23 cellular contexts compared by ENCODE assay signal in genomic region chr18:227902-228301, GRCh38.
"Had no signal": no experiment of that assay in that cellular context is flagged by ENCODE, and none has a peak within 500 bp of the region (broad histone marks: within the 10 kb centered on the region; RNA-seq: fewer than 3 reads in every experiment).

No MANE protein-coding gene starts in this region.

- H3K27me3 ChIP-seq: ascending aorta, body of pancreas had no signal

- H3K27me3 Mint-ChIP-seq: activated CD4-positive, alpha-beta T cell treated with anti-CD3 and anti-CD28 coated beads for 36 hours; T-cell had no signal

- H3K9me3 Mint-ChIP-seq: T-cell had no signal

- ATAC-seq: activated CD4-positive, alpha-beta T cell treated with anti-CD3 and anti-CD28 coated beads for 36 hours; activated CD8-positive, alpha-beta T cell treated with anti-CD3 and anti-CD28 coated beads, Interleukin-2, amount 10 ng/mL, durations not matched to agents 7 days and 5 days; body of pancreas; T-cell had no signal

- H3K27ac ChIP-seq: ascending aorta, body of pancreas, VCaP had no signal

- H3K4me3 Mint-ChIP-seq: activated CD4-positive, alpha-beta T cell treated with anti-CD3 and anti-CD28 coated beads for 36 hours; activated CD8-positive, alpha-beta T cell treated with anti-CD3 and anti-CD28 coated beads, Interleukin-2, amount 10 ng/mL, durations not matched to agents 7 days and 5 days; T-cell had no signal

- H3K4me1 ChIP-seq: ascending aorta, body of pancreas had no signal

- H3K27ac Mint-ChIP-seq: activated CD4-positive, alpha-beta T cell treated with anti-CD3 and anti-CD28 coated beads for 36 hours; activated CD8-positive, alpha-beta T cell treated with anti-CD3 and anti-CD28 coated beads, Interleukin-2, amount 10 ng/mL, durations not matched to agents 7 days and 5 days had no signal

- H3K4me1 Mint-ChIP-seq: activated CD4-positive, alpha-beta T cell treated with anti-CD3 and anti-CD28 coated beads for 36 hours; T-cell had no signal

- H3K4me3 ChIP-seq: ascending aorta, body of pancreas, SK-N-MC had no signal

- DNase-seq: activated CD4-positive, alpha-beta T cell treated with anti-CD3 and anti-CD28 coated beads for 36 hours; activated CD4-positive, CD25-positive, alpha-beta regulatory T cell; activated CD8-positive, alpha-beta memory T cell treated with anti-CD3 and anti-CD28 coated beads, Interleukin-2, amount 50 U/mL, for 48 hours; activated CD8-positive, alpha-beta T cell treated with anti-CD3 and anti-CD28 coated beads, Interleukin-2, amount 10 ng/mL, durations not matched to agents 7 days and 5 days; activated naive CD4-positive, alpha-beta T cell treated with anti-CD3 and anti-CD28 coated beads, Interleukin-2, amount 50 U/mL, for 16 hours; activated T-cell treated with anti-CD3 and anti-CD28 coated beads, Interleukin-2, amount 50 U/mL, for 1 hour; amniotic stem cell; body of pancreas; cerebellar nuclear complex; Karpas-422; MM.1S; NCI-H1105; NCI-H1436; NCI-H1694 treated with DMSO at 0.1 percent for 48 hours; NCI-H2029 treated with DMSO at 0.1 percent for 48 hours; NCI-H345; NCI-H510A; NCI-H526 treated with DMSO at 0.1 percent for 48 hours; NCI-H82; T-cell had no signal
